8 cellular contexts compared by ENCODE assay signal in the genomic region with DNA sequence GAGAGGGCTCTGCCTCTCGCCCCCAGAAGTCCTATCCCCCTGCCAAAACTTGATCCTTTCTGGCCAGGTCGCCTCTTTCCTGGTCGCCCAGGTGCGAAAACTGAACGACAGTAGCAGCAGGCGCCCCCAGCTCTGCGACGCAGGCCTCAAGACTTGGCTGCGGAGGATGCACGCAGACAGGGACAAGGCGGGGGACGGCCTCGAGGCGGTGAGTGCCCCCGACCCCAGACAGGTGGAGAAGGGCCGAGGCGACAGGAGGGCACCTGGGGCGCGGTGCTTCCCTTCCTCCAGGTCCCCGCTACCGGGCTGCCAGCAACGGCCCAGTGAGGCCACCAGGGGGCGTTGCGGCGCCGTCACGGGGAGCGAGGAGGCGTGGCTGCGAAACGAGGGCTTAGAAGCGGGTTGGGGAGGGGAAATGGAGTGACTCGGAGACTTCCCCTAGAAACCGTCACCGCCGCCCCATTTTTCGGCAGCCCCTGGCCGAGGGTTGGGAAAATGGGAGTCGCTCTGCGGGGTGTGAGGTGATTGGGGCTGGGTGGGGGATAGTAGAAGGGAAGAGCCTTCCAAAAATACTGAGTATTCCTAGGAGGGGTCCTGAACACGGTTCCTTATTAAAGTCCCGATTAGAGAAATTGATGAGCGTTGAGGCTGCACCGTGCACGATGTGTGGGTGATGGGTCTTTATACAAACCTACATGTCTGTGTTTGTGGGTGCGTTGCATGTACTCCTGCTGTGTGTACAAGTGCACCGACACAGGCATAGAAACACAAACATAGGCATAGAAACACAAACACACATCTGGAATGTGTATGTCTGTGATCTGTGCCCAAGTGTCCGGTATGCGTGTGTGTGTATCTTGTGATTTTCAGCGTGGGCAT. TPM values are rescaled to one million over a fixed set of nuclear protein-coding genes. Genes with fewer than 3 reads are reported as not detected.
DNase-seq lines count a peak whose midpoint lies in the region; ATAC-seq, FAIRE-seq and TF ChIP-seq lines count a peak whose summit lies in the region.

No MANE protein-coding gene starts in this region.

- peak overlapping the region; percentile 93 for H3K4me2 ChIP-seq in A549

- H3K9me3 Mint-ChIP-seq in central memory CD8-positive, alpha-beta T cell: no peaks in the 10 kb centered on the region

- H3K9me3 ChIP-seq in A549: no peaks in the 10 kb centered on the region

- peak overlapping the region; percentile 38; the same call in 2 of the 3 replicates for H3K4me3 ChIP-seq in A549

- CTCF ChIA-PET in A549 (lab: Yijun Ruan, JAX): interaction anchor here (0.5 to 14.0 kb wide), 22 partner anchors 9 to 402 kb away, joined by 3 to 253 read pairs (median 5); a partner anchor contains a TSS

- TF ChIP-seq RAD21 in A549 (conservative IDR thresholded peaks at IDR 0.05 in 1 of 2, IDR thresholded peaks at IDR 0.05 in 1 of 2): peak; percentile 80 to 90

- H3K4me1 ChIP-seq in A549: 0 out of 3 replicates have a peak, but pooled peaks cover 4% of the 10 kb centered on the region

- TF ChIP-seq CTCF in A549 (IDR thresholded peaks at IDR 0.05): peak; percentile 85

- POLR2A ChIA-PET in A549 (lab: Yijun Ruan, JAX): no interaction called here

- 15% methylated on average over 24 of the region's 50 CpGs for WGBS in A549 (ENCODE audit: missing lambda C conversion rate)

- H3K4me1 Mint-ChIP-seq in central memory CD8-positive, alpha-beta T cell: peaks cover 9% of the 10 kb centered on the region

- H3K27ac Mint-ChIP-seq in central memory CD8-positive, alpha-beta T cell (ENCODE audit: low read depth): no peak overlapping the region

- peaks cover 28% of the 10 kb centered on the region for H3K27me3 Mint-ChIP-seq in central memory CD8-positive, alpha-beta T cell

- FAIRE-seq in A549 (lab: Jason Lieb, UNC): no peak

- no peak for TF ChIP-seq POLR2A in A549 (IDR thresholded peaks at IDR 0.05; ENCODE audit: low read length)

- DNase-seq in A549 (ENCODE audit: low read depth in 1 of 2, low spot score in 1 of 2) (peak; percentile 71 to 86), NCI-H446 treated with DMSO at 0.1 percent for 48 hours (lab: John Stamatoyannopoulos, UW) (peak; percentile 27), left kidney (ENCODE audit: low read depth, low spot score) (peak; percentile 87)
- peak; percentile 94 for DNase-seq in activated CD4-positive, CD25-positive, alpha-beta regulatory T cell treated with anti-CD3 and anti-CD28 coated beads, Interleukin-2, amount 50 U/mL, for 72 hours
- peak; percentile 86 to 92 for DNase-seq in central memory CD8-positive, alpha-beta T cell (ENCODE audit: low spot score in 2 of 2)
- peak; percentile 90 for DNase-seq in stimulated activated CD4-positive, alpha-beta T cell treated with anti-CD3 and anti-CD28 coated beads, Interleukin-4, amount 100 ng/mL, for 1 hour

- H3K36me3 Mint-ChIP-seq in central memory CD8-positive, alpha-beta T cell (ENCODE audit: insufficient read depth): peaks cover 2% of the 10 kb centered on the region

- no peak for TF ChIP-seq EP300 in A549 (IDR thresholded peaks at IDR 0.05)

- H3K27ac ChIP-seq in A549: peak overlapping the region; percentile 23 to 78; a peak in 4 of 6 replicates

- peak overlapping the region; percentile 68 for H3K4me3 Mint-ChIP-seq in central memory CD8-positive, alpha-beta T cell

- ATAC-seq in A549 (peak; percentile 75 to 93), GM18520 (IDR thresholded peaks at IDR 0.05; ENCODE audit: unreplicated experiment) (peak; percentile 53), HG03342 (IDR thresholded peaks at IDR 0.05; ENCODE audit: unreplicated experiment) (peak; percentile 72)
- ATAC-seq in central memory CD8-positive, alpha-beta T cell (replicated peaks; ENCODE audit: extremely low read depth, poor library complexity, severe bottlenecking): peak; percentile 97

TF ChIP-seq in A549, 52 proteins besides CTCF, POLR2A, EP300 and RAD21:
- TF ChIP-seq, protein P1, sequence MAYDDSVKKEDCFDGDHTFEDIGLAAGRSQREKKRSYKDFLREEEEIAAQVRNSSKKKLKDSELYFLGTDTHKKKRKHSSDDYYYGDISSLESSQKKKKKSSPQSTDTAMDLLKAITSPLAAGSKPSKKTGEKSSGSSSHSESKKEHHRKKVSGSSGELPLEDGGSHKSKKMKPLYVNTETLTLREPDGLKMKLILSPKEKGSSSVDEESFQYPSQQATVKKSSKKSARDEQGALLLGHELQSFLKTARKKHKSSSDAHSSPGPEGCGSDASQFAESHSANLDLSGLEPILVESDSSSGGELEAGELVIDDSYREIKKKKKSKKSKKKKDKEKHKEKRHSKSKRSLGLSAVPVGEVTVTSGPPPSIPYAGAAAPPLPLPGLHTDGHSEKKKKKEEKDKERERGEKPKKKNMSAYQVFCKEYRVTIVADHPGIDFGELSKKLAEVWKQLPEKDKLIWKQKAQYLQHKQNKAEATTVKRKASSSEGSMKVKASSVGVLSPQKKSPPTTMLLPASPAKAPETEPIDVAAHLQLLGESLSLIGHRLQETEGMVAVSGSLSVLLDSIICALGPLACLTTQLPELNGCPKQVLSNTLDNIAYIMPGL (CRISPR knock-in tag; IDR thresholded peaks at IDR 0.05; ENCODE audit: borderline replicate concordance): no peak
- no peak for TF ChIP-seq CBX8 (IDR thresholded peaks at IDR 0.05)
- TF ChIP-seq, protein P2, sequence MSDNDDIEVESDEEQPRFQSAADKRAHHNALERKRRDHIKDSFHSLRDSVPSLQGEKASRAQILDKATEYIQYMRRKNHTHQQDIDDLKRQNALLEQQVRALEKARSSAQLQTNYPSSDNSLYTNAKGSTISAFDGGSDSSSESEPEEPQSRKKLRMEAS (IDR thresholded peaks at IDR 0.05): peak; percentile 60; the same call in 1 of the 2 replicates
- no peak for TF ChIP-seq SREBF2 (IDR thresholded peaks at IDR 0.05)
- TF ChIP-seq NFE2L2 (conservative IDR thresholded peaks at IDR 0.05; ENCODE audit: low read length): no peak
- no peak for TF ChIP-seq NR3C1 (IDR thresholded peaks at IDR 0.05)
- TF ChIP-seq JUNB (IDR thresholded peaks at IDR 0.05): no peak
- TF ChIP-seq SMC3 (IDR thresholded peaks at IDR 0.05): peak; percentile 91
TF ChIP-seq in A549: peak in this region for 2.

RNA-seq across cellular contexts. Expression of a gene that starts 44.6 kb away (rescaled TPM):
- polyA plus RNA-seq in A549 (2011; rRNA removed) (not detected in 2 replicates), A549 (2017; fragmentation: RNase III; extraction: RNeasy Plus Mini Kit Qiagen cat#74134 plus additional on column Dnase treatment) (not detected in 3 replicates)
- polyA plus RNA-seq in A549 (2012; cell fraction: cytosol; rRNA removed): not detected in 2 replicates
- 0.02 TPM in 1 of 2 replicates, not detected in the other for polyA plus RNA-seq in A549 (2012; cell fraction: nucleus; rRNA removed)
- polyA minus RNA-seq in A549 (2011; rRNA and poly(A)+ RNA removed): not detected in 2 replicates

Comparison
In these comparisons a context has a peak if more than half of its experiments do, and no peak if none do; other contexts are left out.
1. Peak in every context shown above with its lines: DNase-seq, ATAC-seq, H3K4me3 ChIP-seq and H3K27ac ChIP-seq.
2. DNase-seq: peak in every context shown above with its lines; median percentile 94 in activated CD4-positive, CD25-positive, alpha-beta regulatory T cell treated with anti-CD3 and anti-CD28 coated beads, Interleukin-2, amount 50 U/mL, for 72 hours; 90 in stimulated activated CD4-positive, alpha-beta T cell treated with anti-CD3 and anti-CD28 coated beads, Interleukin-4, amount 100 ng/mL, for 1 hour; 89 in central memory CD8-positive, alpha-beta T cell; 87 in left kidney; 78 in A549; 27 in NCI-H446 treated with DMSO at 0.1 percent for 48 hours.